ENCODE assay signal across 19 cellular contexts in the genomic region with DNA sequence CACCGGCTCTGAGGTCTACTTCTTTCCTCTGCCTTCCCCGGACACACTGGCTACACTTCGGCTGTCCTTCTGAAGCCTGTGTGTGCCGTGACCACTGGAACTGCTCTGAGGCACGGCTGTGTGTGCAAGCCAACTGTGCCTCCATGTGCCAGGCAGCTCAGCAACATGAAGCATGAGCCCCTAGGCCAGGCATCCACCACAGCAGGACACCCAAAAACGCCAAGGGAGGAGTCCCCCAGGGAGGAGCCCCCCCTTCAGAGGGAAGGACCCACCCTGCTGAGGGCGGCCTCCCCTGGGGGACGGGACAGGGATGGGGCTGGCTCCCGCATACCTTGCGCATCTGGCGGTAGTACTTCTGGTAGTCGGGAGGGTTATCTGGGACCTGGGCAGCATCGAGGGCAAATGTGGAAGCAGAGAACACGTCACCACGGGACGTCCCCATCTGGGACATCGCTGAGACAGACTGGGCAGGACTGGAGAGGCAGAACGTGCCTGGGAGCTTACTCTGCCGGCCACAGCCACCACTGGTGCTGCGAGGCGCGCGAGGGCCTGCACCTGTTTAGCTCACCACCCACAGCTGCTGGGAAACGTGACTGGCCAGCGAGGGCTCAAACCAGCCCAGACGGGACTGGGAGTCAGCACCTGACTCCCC. TPM values are rescaled to one million over a fixed set of nuclear protein-coding genes. Genes with fewer than 3 reads are reported as not detected.
"Had no signal": no experiment of that assay in that cellular context is flagged by ENCODE, and none has a peak within 500 bp of the region (broad histone marks: within the 10 kb centered on the region; RNA-seq: fewer than 3 reads in every experiment).

No MANE protein-coding gene starts in this region.

- ATAC-seq: activated naive CD8-positive, alpha-beta T cell treated with anti-CD3 and anti-CD28 coated beads, Interleukin-2, amount 50 U/mL, for 24 hours; activated T-cell treated with anti-CD3 and anti-CD28 coated beads, Interleukin-2, amount 50 U/mL, for 4 hours; effector memory CD8-positive, alpha-beta T cell; naive thymus-derived CD8-positive, alpha-beta T cell; sciatic nerve; T-helper 17 cell had no signal

- H3K27ac ChIP-seq: hepatocyte, prostate gland, thyroid gland, uterus had no signal

- H3K4me1 ChIP-seq: prostate gland, thyroid gland, uterus had no signal

- H3K27me3 Mint-ChIP-seq: activated CD4-positive, alpha-beta T cell treated with anti-CD3 and anti-CD28 coated beads, Interleukin-2, amount 10 ng/mL, durations not matched to agents 7 days and 5 days; activated naive CD8-positive, alpha-beta T cell treated with anti-CD3 and anti-CD28 coated beads, Interleukin-2, amount 50 U/mL, for 24 hours; effector memory CD8-positive, alpha-beta T cell; naive thymus-derived CD8-positive, alpha-beta T cell; T-helper 17 cell had no signal

- DNase-seq: activated CD4-positive, alpha-beta T cell treated with anti-CD3 and anti-CD28 coated beads, Interleukin-2, amount 10 ng/mL, durations not matched to agents 7 days and 5 days; activated CD4-positive, CD25-positive, alpha-beta regulatory T cell; activated naive CD8-positive, alpha-beta T cell treated with anti-CD3 and anti-CD28 coated beads, Interleukin-2, amount 50 U/mL, for 24 hours; activated T-cell treated with anti-CD3 and anti-CD28 coated beads, Interleukin-2, amount 50 U/mL, for 4 hours; central memory CD4-positive, alpha-beta T cell; effector memory CD8-positive, alpha-beta T cell; midbrain; naive thymus-derived CD8-positive, alpha-beta T cell; nucleus accumbens; stimulated activated CD4-positive, alpha-beta T cell treated with anti-CD3 and anti-CD28 coated beads, Interleukin-4, amount 100 ng/mL, for 1 hour; stimulated activated CD8-positive, alpha-beta memory T cell treated with anti-CD3 and anti-CD28 coated beads, Interleukin-4, amount 100 ng/mL, for 48 hours; T-helper 17 cell; uterus had no signal

- H3K36me3 ChIP-seq: uterus had no signal

- H3K9me3 ChIP-seq: prostate gland, thyroid gland, uterus had no signal

- H3K4me1 Mint-ChIP-seq: activated CD4-positive, alpha-beta T cell treated with anti-CD3 and anti-CD28 coated beads, Interleukin-2, amount 10 ng/mL, durations not matched to agents 7 days and 5 days; activated naive CD8-positive, alpha-beta T cell treated with anti-CD3 and anti-CD28 coated beads, Interleukin-2, amount 50 U/mL, for 24 hours; naive thymus-derived CD8-positive, alpha-beta T cell had no signal

- H3K4me3 ChIP-seq: hepatocyte, lung, prostate gland, thyroid gland, uterus had no signal

- H3K9me3 Mint-ChIP-seq: activated CD4-positive, alpha-beta T cell treated with anti-CD3 and anti-CD28 coated beads, Interleukin-2, amount 10 ng/mL, durations not matched to agents 7 days and 5 days; activated naive CD8-positive, alpha-beta T cell treated with anti-CD3 and anti-CD28 coated beads, Interleukin-2, amount 50 U/mL, for 24 hours; activated T-cell treated with anti-CD3 and anti-CD28 coated beads, Interleukin-2, amount 50 U/mL, for 4 hours; effector memory CD8-positive, alpha-beta T cell; naive thymus-derived CD8-positive, alpha-beta T cell had no signal

- H3K4me3 Mint-ChIP-seq: activated CD4-positive, alpha-beta T cell treated with anti-CD3 and anti-CD28 coated beads, Interleukin-2, amount 10 ng/mL, durations not matched to agents 7 days and 5 days; activated naive CD8-positive, alpha-beta T cell treated with anti-CD3 and anti-CD28 coated beads, Interleukin-2, amount 50 U/mL, for 24 hours; activated T-cell treated with anti-CD3 and anti-CD28 coated beads, Interleukin-2, amount 50 U/mL, for 4 hours; effector memory CD8-positive, alpha-beta T cell; naive thymus-derived CD8-positive, alpha-beta T cell; T-helper 17 cell had no signal

- H3K27ac Mint-ChIP-seq: activated CD4-positive, alpha-beta T cell treated with anti-CD3 and anti-CD28 coated beads, Interleukin-2, amount 10 ng/mL, durations not matched to agents 7 days and 5 days; activated naive CD8-positive, alpha-beta T cell treated with anti-CD3 and anti-CD28 coated beads, Interleukin-2, amount 50 U/mL, for 24 hours; T-helper 17 cell had no signal

- H3K27me3 ChIP-seq: hepatocyte, thyroid gland, uterus had no signal

RNA-seq across cellular contexts. Expression of gene FTCD, which starts 52.7 kb away (rescaled TPM):
- total RNA-seq: activated CD4-positive, alpha-beta T cell treated with anti-CD3 and anti-CD28 coated beads, Interleukin-2, amount 10 ng/mL, durations not matched to agents 7 days and 5 days; epithelial cell of proximal tubule had no signal
